8 cellular contexts compared by ENCODE assay signal in genomic region chr3:139718415-139718814, GRCh38.
DNase-seq lines count a peak whose midpoint lies in the region; ATAC-seq and TF ChIP-seq lines count a peak whose summit lies in the region.

No MANE protein-coding gene starts in this region.

- H3K36me3 Mint-ChIP-seq in stimulated activated effector memory CD8-positive, alpha-beta T cell treated with anti-CD3 and anti-CD28 coated beads, Interleukin-12 subunit alpha, Interleukin-12 subunit beta, amount 100 ng/mL, for 72 hours: no peaks in the 10 kb centered on the region

- H3K27ac Mint-ChIP-seq in stimulated activated effector memory CD8-positive, alpha-beta T cell treated with anti-CD3 and anti-CD28 coated beads, Interleukin-12 subunit alpha, Interleukin-12 subunit beta, amount 100 ng/mL, for 72 hours: no peak overlapping the region

- no peaks in the 10 kb centered on the region for H3K9me3 Mint-ChIP-seq in stimulated activated effector memory CD8-positive, alpha-beta T cell treated with anti-CD3 and anti-CD28 coated beads, Interleukin-12 subunit alpha, Interleukin-12 subunit beta, amount 100 ng/mL, for 72 hours

- DNase-seq in NCI-H526 (lab: John Stamatoyannopoulos, UW) (peak; percentile 42 to 78), fibroblast of pulmonary artery (ENCODE audit: low read depth) (peak; percentile 15), pons (ENCODE audit: low spot score) (peak; percentile 53)
- DNase-seq in activated CD4-positive, alpha-beta T cell treated with anti-CD3 and anti-CD28 coated beads, Interleukin-2, amount 50 U/mL, for 1 hour: no peak
- DNase-seq in stimulated activated effector memory CD8-positive, alpha-beta T cell treated with anti-CD3 and anti-CD28 coated beads, Interleukin-12 subunit alpha, Interleukin-12 subunit beta, amount 100 ng/mL, for 72 hours (ENCODE audit: low spot score in 2 of 2): no peak

- H3K4me3 Mint-ChIP-seq in stimulated activated effector memory CD8-positive, alpha-beta T cell treated with anti-CD3 and anti-CD28 coated beads, Interleukin-12 subunit alpha, Interleukin-12 subunit beta, amount 100 ng/mL, for 72 hours: no peak overlapping the region

- no peaks in the 10 kb centered on the region for H3K4me1 Mint-ChIP-seq in stimulated activated effector memory CD8-positive, alpha-beta T cell treated with anti-CD3 and anti-CD28 coated beads, Interleukin-12 subunit alpha, Interleukin-12 subunit beta, amount 100 ng/mL, for 72 hours

- no peak overlapping the region for H3K4me3 ChIP-seq in fibroblast of pulmonary artery (replicated peaks; ENCODE audit: low read depth, low read length)

- peak; percentile 6; the same call in 1 of the 3 replicates for TF ChIP-seq CTCF in GM12872 (IDR thresholded peaks at IDR 0.05; ENCODE audit: insufficient read depth, low read depth, low read length)
- TF ChIP-seq CTCF in fibroblast of pulmonary artery (IDR thresholded peaks at IDR 0.05; ENCODE audit: low read length, missing control alignments): peak; percentile 30

- ATAC-seq in HG03045 (IDR thresholded peaks at IDR 0.05; ENCODE audit: unreplicated experiment): no peak
- no peak for ATAC-seq in stimulated activated effector memory CD8-positive, alpha-beta T cell treated with anti-CD3 and anti-CD28 coated beads, Interleukin-12 subunit alpha, Interleukin-12 subunit beta, amount 100 ng/mL, for 72 hours
- ATAC-seq in HG03095 (IDR thresholded peaks at IDR 0.05; ENCODE audit: unreplicated experiment): no peak

Comparison
In these comparisons a context has a peak if more than half of its experiments do, and no peak if none do; other contexts are left out.
1. DNase-seq: peak in NCI-H526 (2 of 2), fibroblast of pulmonary artery (single experiment) and pons (single experiment); none in activated CD4-positive, alpha-beta T cell treated with anti-CD3 and anti-CD28 coated beads, Interleukin-2, amount 50 U/mL, for 1 hour (single experiment) and stimulated activated effector memory CD8-positive, alpha-beta T cell treated with anti-CD3 and anti-CD28 coated beads, Interleukin-12 subunit alpha, Interleukin-12 subunit beta, amount 100 ng/mL, for 72 hours (0 of 2).